ENCODE assay signal across 7 cellular contexts in genomic region chr19:49987159-49987698, GRCh38. TPM values are rescaled to one million over a fixed set of nuclear protein-coding genes. Genes with fewer than 3 reads are reported as not detected.
DNase-seq lines count a peak whose midpoint lies in the region; ATAC-seq and TF ChIP-seq lines count a peak whose summit lies in the region.

No MANE protein-coding gene starts in this region.

- TF ChIP-seq POLR2A in HCT116 (IDR thresholded peaks at IDR 0.05; ENCODE audit: borderline replicate concordance, extremely low read depth, insufficient read depth, insufficient read length) (no peak), prostate gland (IDR thresholded peaks at IDR 0.05) (no peak)

- H3K9me3 ChIP-seq in HCT116 (ENCODE audit: control insufficient read depth in 1 of 2, insufficient read depth in 1 of 2, low read depth in 1 of 2, low read length in 2 of 2) (no peaks in the 10 kb centered on the region), prostate gland (no peaks in the 10 kb centered on the region)

- peak; percentile 75 for ATAC-seq in HCT116
- ATAC-seq in Right ventricle myocardium superior (ENCODE audit: poor library complexity) = peak; percentile 80
- ATAC-seq in HG03521 (IDR thresholded peaks at IDR 0.05; ENCODE audit: unreplicated experiment) = no peak

- H3K4me1 Mint-ChIP-seq in activated naive CD8-positive, alpha-beta T cell treated with anti-CD3 and anti-CD28 coated beads for 36 hours = peaks cover 3% of the 10 kb centered on the region

- no TSS peak for BruUV-seq in HCT116 (replicated peaks; lab: Mats Ljungman, UMichigan)

- H2AFZ ChIP-seq in HCT116 (ENCODE audit: low read depth, low read length, poor library complexity, severe bottlenecking) = no peak overlapping the region

- TF ChIP-seq CTCF in HCT116 (IDR thresholded peaks at IDR 0.05 in 2 of 3, conservative IDR thresholded peaks at IDR 0.05 in 1 of 3; ENCODE audit: borderline replicate concordance in 1 of 3, insufficient read depth in 1 of 3, low read depth in 2 of 3, low read length in 2 of 3) (no peak), prostate gland (IDR thresholded peaks at IDR 0.05) (peak in 2 of 4 experiments; percentile 36 to 49)

- H3K27me3 ChIP-seq in HCT116 (ENCODE audit: insufficient read depth, low read length) (no peaks in the 10 kb centered on the region), prostate gland (replicated peaks; ENCODE audit: insufficient read depth) (no peaks in the 10 kb centered on the region)

- H4K20me1 ChIP-seq in HCT116 (ENCODE audit: insufficient read depth) = no peaks in the 10 kb centered on the region

- H3K4me3 ChIP-seq in HCT116 (replicated peaks in 1 of 2; ENCODE audit: low read depth in 1 of 2, low read length in 2 of 2) (no peak overlapping the region), prostate gland (no peak overlapping the region)

- H3K27ac ChIP-seq in HCT116 (ENCODE audit: low read depth, low read length) = no peak overlapping the region
- H3K27ac ChIP-seq in prostate gland = no peak overlapping the region

- H3K36me3 ChIP-seq in HCT116 (ENCODE audit: control insufficient read depth in 1 of 2, insufficient read depth in 2 of 2, low read length in 2 of 2) (peaks cover 4 to 5% of the 10 kb centered on the region in 2 experiments; a peak in 2 of 4 replicates), prostate gland (no peaks in the 10 kb centered on the region)

- no peak overlapping the region for H3K27ac Mint-ChIP-seq in activated naive CD8-positive, alpha-beta T cell treated with anti-CD3 and anti-CD28 coated beads for 36 hours

- H3K4me1 ChIP-seq in HCT116 (ENCODE audit: control insufficient read depth in 1 of 2, insufficient read depth in 2 of 2, low read length in 2 of 2) = no peaks in the 10 kb centered on the region
- no peaks in the 10 kb centered on the region for H3K4me1 ChIP-seq in prostate gland (replicated peaks)

- POLR2A ChIA-PET in HCT116 (lab: Charles Lee) = interaction anchor here (1.0 kb wide), 1 partner anchor 24 kb away, joined by 3 read pairs; no protein-coding TSS in a partner anchor

- RAD21 ChIA-PET in HCT116 (lab: Charles Lee; ENCODE audit: low non-redundant PET in 1 of 2, low total read pairs in 2 of 2, uncharacterized antibody in 2 of 2, unreplicated experiment in 2 of 2) = interaction anchor here (0.5 to 0.6 kb wide), 2 partner anchors 108 to 480 kb away, joined by 3 to 5 read pairs; no protein-coding TSS in a partner anchor

- 11% methylated on average over 9 of the region's 9 CpGs for WGBS in prostate gland

- no peaks in the 10 kb centered on the region for H3K9me2 ChIP-seq in HCT116 (ENCODE audit: insufficient read depth)

- peak; percentile 88 for DNase-seq in HCT116 (ENCODE audit: low read depth, low spot score)
- peak; percentile 56 for DNase-seq in SKM-1 treated with dmso at 0.1 percent for 144 hours (lab: John Stamatoyannopoulos, UW; ENCODE audit: unreplicated experiment)
- DNase-seq in activated naive CD8-positive, alpha-beta T cell treated with anti-CD3 and anti-CD28 coated beads for 36 hours = peak; percentile 80
- DNase-seq in Right ventricle myocardium superior = peak; percentile 89
- peak; percentile 79 for DNase-seq in prostate gland (ENCODE audit: low spot score)
- peak; percentile 82 for DNase-seq in ureter (ENCODE audit: low spot score)

- H3K79me2 ChIP-seq in HCT116 (ENCODE audit: insufficient read depth, low read length) = no peaks in the 10 kb centered on the region

- no peak overlapping the region for H3K4me2 ChIP-seq in HCT116 (ENCODE audit: low read length)

- no peaks in the 10 kb centered on the region for H3K27me3 Mint-ChIP-seq in activated naive CD8-positive, alpha-beta T cell treated with anti-CD3 and anti-CD28 coated beads for 36 hours

- peak; percentile 21; the same call in 1 of the 2 replicates for TF ChIP-seq RAD21 in HCT116 (IDR thresholded peaks at IDR 0.05; ENCODE audit: low read depth)

- CTCF ChIA-PET in HCT116 (lab: Charles Lee) = no interaction called here

- no peak overlapping the region for H3K9ac ChIP-seq in HCT116 (ENCODE audit: low read length)

- peaks cover 19% of the 10 kb centered on the region for H3K36me3 Mint-ChIP-seq in activated naive CD8-positive, alpha-beta T cell treated with anti-CD3 and anti-CD28 coated beads for 36 hours

- intact Hi-C loops in HCT116 (cut with micrococcal nuclease) (loop anchor here (1.0 kb wide), 1 partner anchor 38 kb away; the partner anchor contains the start of gene VRK3), Right ventricle myocardium superior (cut with DNase I) (no loop called here), prostate gland (cut with DNase I) (no loop called here)

- H3K4me3 Mint-ChIP-seq in activated naive CD8-positive, alpha-beta T cell treated with anti-CD3 and anti-CD28 coated beads for 36 hours = no peak overlapping the region

- H3K9me3 Mint-ChIP-seq in activated naive CD8-positive, alpha-beta T cell treated with anti-CD3 and anti-CD28 coated beads for 36 hours = no peaks in the 10 kb centered on the region

TF ChIP-seq in HCT116, 20 proteins besides CTCF, POLR2A, EP300 and RAD21 (continues in another document):
- TF ChIP-seq EZH2phosphoT487 (IDR thresholded peaks at IDR 0.05; ENCODE audit: borderline replicate concordance) (no peak), ELF1 (IDR thresholded peaks at IDR 0.05; ENCODE audit: borderline replicate concordance, low read depth) (no peak; the same call in 1 of the 2 replicates), SP1 (IDR thresholded peaks at IDR 0.05; ENCODE audit: low read depth) (no peak; the same call in 1 of the 2 replicates), SIN3A (IDR thresholded peaks at IDR 0.05; ENCODE audit: low read depth) (peak; percentile 100), MAX (IDR thresholded peaks at IDR 0.05) (peak; percentile 92), SRF (IDR thresholded peaks at IDR 0.05; ENCODE audit: low read depth) (no peak), REST (IDR thresholded peaks at IDR 0.05; ENCODE audit: low read depth) (peak; percentile 95), YY1 (IDR thresholded peaks at IDR 0.05; ENCODE audit: extremely low read depth, insufficient replicate concordance, low read depth, low read length) (peak; percentile 18), POLR2AphosphoS5 (IDR thresholded peaks at IDR 0.05; ENCODE audit: low read depth, low read length) (peak; percentile 84), ATF3 (IDR thresholded peaks at IDR 0.05) (no peak)

RNA-seq across cellular contexts. Expression of gene SIGLEC11, which starts 26.3 kb away (rescaled TPM):
- total RNA-seq in HCT116 (2021; ENCODE audit: unreplicated experiment) = not detected
- not detected in 2 replicates for polyA plus RNA-seq in HCT116 (2012)
- total RNA-seq in activated naive CD8-positive, alpha-beta T cell treated with anti-CD3 and anti-CD28 coated beads for 36 hours = not detected
- 0.75 TPM for total RNA-seq in Right ventricle myocardium superior
- total RNA-seq in prostate gland = 1 to 10 TPM in 1 of 2 donors, under 1 TPM in 1; 0.68 to 1.0 TPM
- total RNA-seq in ureter = 0.70 TPM

RNA-seq across cellular contexts. Expression of gene VRK3, which starts 37.9 kb away (rescaled TPM):
- total RNA-seq in HCT116 (2021; ENCODE audit: unreplicated experiment) (44.0 TPM), Right ventricle myocardium superior (22.2 TPM), prostate gland (10 to 100 TPM; 47.8 to 76.5 TPM), ureter (56.6 TPM)
- polyA plus RNA-seq in HCT116 (2012) = 34.8 and 37.9 TPM in 2 replicates
- 10 to 100 TPM; 43.1 to 48.8 TPM for total RNA-seq in activated naive CD8-positive, alpha-beta T cell treated with anti-CD3 and anti-CD28 coated beads for 36 hours

RNA-seq across cellular contexts. Expression of gene ZNF473, which starts 38.6 kb away (rescaled TPM):
- total RNA-seq in HCT116 (2021; ENCODE audit: unreplicated experiment) (19.8 TPM), Right ventricle myocardium superior (3.7 TPM), prostate gland (10 to 100 TPM; 16.7 to 26.0 TPM), ureter (12.0 TPM)
- polyA plus RNA-seq in HCT116 (2012) = 8.7 and 12.7 TPM in 2 replicates
- total RNA-seq in activated naive CD8-positive, alpha-beta T cell treated with anti-CD3 and anti-CD28 coated beads for 36 hours = 1 to 10 TPM; 8.1 to 9.1 TPM

RNA-seq across cellular contexts. Expression of gene NUP62, which starts 57.9 kb away (rescaled TPM):
- total RNA-seq in HCT116 (2021; ENCODE audit: unreplicated experiment) = 85.2 TPM
- 61.1 and 61.5 TPM in 2 replicates for polyA plus RNA-seq in HCT116 (2012)
- total RNA-seq in activated naive CD8-positive, alpha-beta T cell treated with anti-CD3 and anti-CD28 coated beads for 36 hours = 100 to 1,000 TPM; 164 to 179 TPM
- 28.2 TPM for total RNA-seq in Right ventricle myocardium superior
- total RNA-seq in prostate gland = 10 to 100 TPM; 44.4 to 76.9 TPM
- 42.7 TPM for total RNA-seq in ureter

RNA-seq across cellular contexts. Expression of gene ATF5, which starts 58.2 kb away (rescaled TPM):
- total RNA-seq in HCT116 (2021; ENCODE audit: unreplicated experiment) (28.2 TPM), Right ventricle myocardium superior (7.2 TPM), prostate gland (10 to 100 TPM; 14.0 to 16.4 TPM), ureter (35.5 TPM)
- 49.6 and 50.2 TPM in 2 replicates for polyA plus RNA-seq in HCT116 (2012)
- total RNA-seq in activated naive CD8-positive, alpha-beta T cell treated with anti-CD3 and anti-CD28 coated beads for 36 hours = 10 to 100 TPM; 23.4 to 25.4 TPM
